In the genomic region with DNA sequence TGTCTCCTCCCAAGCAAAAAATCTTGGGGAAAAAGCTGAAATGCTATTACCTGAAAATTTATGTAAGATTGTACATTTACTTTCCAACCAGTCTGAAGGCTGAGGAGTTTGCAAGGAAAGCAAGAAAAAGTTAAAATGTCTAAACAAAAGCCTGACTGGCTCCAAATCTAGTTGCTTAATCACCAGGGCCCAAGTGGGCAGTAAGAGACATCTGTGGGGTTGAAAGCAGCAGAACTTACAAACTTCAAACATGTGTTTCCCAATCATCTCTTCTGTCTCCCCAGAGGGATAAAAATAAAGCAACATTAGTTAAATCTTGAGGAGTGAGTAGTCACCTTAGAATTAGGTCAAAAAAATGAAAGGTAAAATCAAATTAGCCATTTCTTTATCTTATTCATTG, we compare ENCODE assay signal across 20 cellular contexts.
DNase-seq lines count a peak whose midpoint lies in the region; ATAC-seq, FAIRE-seq and TF ChIP-seq lines count a peak whose summit lies in the region.
"Had no signal": no experiment of that assay in that cellular context is flagged by ENCODE, and none has a peak within 500 bp of the region (broad histone marks: within the 10 kb centered on the region; RNA-seq: fewer than 3 reads in every experiment).

No MANE protein-coding gene starts in this region.

- dilution Hi-C loops in mammary epithelial cell (cut with HindIII; ENCODE audit: low sequenced_read_pairs) = loop anchor here (10.0 kb wide), 1 partner anchor 118 kb away; no protein-coding TSS in a partner anchor

- peak overlapping the region; percentile 15 for H3K9ac ChIP-seq in mammary epithelial cell (ENCODE audit: insufficient read depth, low read length)

- no peaks in the 10 kb centered on the region for H4K20me1 ChIP-seq in GM23338 (replicated peaks; ENCODE audit: insufficient read depth)
- no peaks in the 10 kb centered on the region for H4K20me1 ChIP-seq in mammary epithelial cell (ENCODE audit: insufficient read depth, low read length)

- H3K4me3 Mint-ChIP-seq in GM23338 = no peak overlapping the region
- no peak overlapping the region for H3K4me3 Mint-ChIP-seq in stimulated activated naive CD8-positive, alpha-beta T cell treated with anti-CD3 and anti-CD28 coated beads, Interleukin-15, amount 100 ng/mL, for 72 hours
- H3K4me3 Mint-ChIP-seq: activated naive CD4-positive, alpha-beta T cell treated with anti-CD3 and anti-CD28 coated beads for 36 hours; natural killer cell; stimulated activated effector memory CD8-positive, alpha-beta T cell treated with anti-CD3 and anti-CD28 coated beads, Interleukin-12 subunit alpha, Interleukin-12 subunit beta, amount 100 ng/mL, for 72 hours had no signal

- TF ChIP-seq POLR2A in A549 (IDR thresholded peaks at IDR 0.05; ENCODE audit: low read length) (no peak), GM12891 (IDR thresholded peaks at IDR 0.05; ENCODE audit: low read depth, low read length) (no peak)

- H3K36me3 ChIP-seq in GM23338 (ENCODE audit: insufficient read depth) (no peaks in the 10 kb centered on the region), mammary epithelial cell (ENCODE audit: insufficient read depth, low read length) (peaks cover 14% of the 10 kb centered on the region), left lung (no peaks in the 10 kb centered on the region)
- H3K36me3 ChIP-seq: right atrium auricular region had no signal

- H3K9me3 ChIP-seq in A549 (no peaks in the 10 kb centered on the region), mammary epithelial cell (replicated peaks; ENCODE audit: insufficient read depth, low read length) (no peaks in the 10 kb centered on the region), left lung (no peaks in the 10 kb centered on the region)
- H3K9me3 ChIP-seq: right atrium auricular region, upper lobe of left lung had no signal

- no peaks in the 10 kb centered on the region for H3K36me3 Mint-ChIP-seq in GM23338 (ENCODE audit: low read depth)
- H3K36me3 Mint-ChIP-seq: natural killer cell; stimulated activated effector memory CD8-positive, alpha-beta T cell treated with anti-CD3 and anti-CD28 coated beads, Interleukin-12 subunit alpha, Interleukin-12 subunit beta, amount 100 ng/mL, for 72 hours had no signal

- POLR2A ChIA-PET in A549 (lab: Yijun Ruan, JAX) = no interaction called here

- DNase-seq in A549 (ENCODE audit: low read depth in 1 of 2, low spot score in 1 of 2) (no peak), GM23338 (ENCODE audit: low spot score) (no peak), mammary epithelial cell (no peak), left lung (no peak), GM12891 (ENCODE audit: insufficient read length, low spot score) (no peak), NCI-H82 (lab: John Stamatoyannopoulos, UW) (no peak)
- DNase-seq in stimulated activated naive CD8-positive, alpha-beta T cell treated with anti-CD3 and anti-CD28 coated beads, Interleukin-15, amount 100 ng/mL, for 72 hours = no peak
- DNase-seq: activated CD4-positive, CD25-positive, alpha-beta regulatory T cell; activated naive CD4-positive, alpha-beta T cell treated with anti-CD3 and anti-CD28 coated beads for 36 hours; effector CD4-positive, alpha-beta T cell; glutamatergic neuron; KBM-7; natural killer cell; NCI-H1436 treated with DMSO at 0.1 percent for 48 hours; NCI-H446 treated with DMSO at 0.1 percent for 48 hours; OCI-M1; upper lobe of left lung had no signal

- FAIRE-seq in A549 (lab: Jason Lieb, UNC) (no peak), GM12891 (lab: Jason Lieb, UNC) (no peak)

- in situ Hi-C loops in mammary epithelial cell (cut with MboI; ENCODE audit: low sequenced_read_pairs in 2 of 2) = loop anchor here (10.0 to 25.0 kb wide), 2 partner anchors 118 to 650 kb away; no protein-coding TSS in a partner anchor

- H3K27ac Mint-ChIP-seq in GM23338 = peak overlapping the region; percentile 25
- H3K27ac Mint-ChIP-seq in stimulated activated naive CD8-positive, alpha-beta T cell treated with anti-CD3 and anti-CD28 coated beads, Interleukin-15, amount 100 ng/mL, for 72 hours = no peak overlapping the region
- H3K27ac Mint-ChIP-seq: activated naive CD4-positive, alpha-beta T cell treated with anti-CD3 and anti-CD28 coated beads for 36 hours; natural killer cell; stimulated activated effector memory CD8-positive, alpha-beta T cell treated with anti-CD3 and anti-CD28 coated beads, Interleukin-12 subunit alpha, Interleukin-12 subunit beta, amount 100 ng/mL, for 72 hours had no signal

- no peaks in the 10 kb centered on the region for H3K9me2 ChIP-seq in GM23338 (ENCODE audit: insufficient read depth)

- H3F3A ChIP-seq in GM23338 (replicated peaks; ENCODE audit: low read depth) = no peaks in the 10 kb centered on the region

- H3K27me3 Mint-ChIP-seq in GM23338 (ENCODE audit: insufficient read depth, low read depth, poor library complexity) = no peaks in the 10 kb centered on the region
- peaks cover 9% of the 10 kb centered on the region for H3K27me3 Mint-ChIP-seq in stimulated activated naive CD8-positive, alpha-beta T cell treated with anti-CD3 and anti-CD28 coated beads, Interleukin-15, amount 100 ng/mL, for 72 hours

- H3K4me1 ChIP-seq in A549 = peaks cover 88% of the 10 kb centered on the region
- H3K4me1 ChIP-seq in GM23338 (ENCODE audit: insufficient read depth) = peaks cover 31% of the 10 kb centered on the region
- peaks cover 54% of the 10 kb centered on the region for H3K4me1 ChIP-seq in mammary epithelial cell (ENCODE audit: insufficient read depth, low read length)
- H3K4me1 ChIP-seq in left lung = peaks cover 14 to 51% of the 10 kb centered on the region in 2 donors

- peaks cover 44% of the 10 kb centered on the region for H3K4me1 Mint-ChIP-seq in GM23338
- H3K4me1 Mint-ChIP-seq in stimulated activated naive CD8-positive, alpha-beta T cell treated with anti-CD3 and anti-CD28 coated beads, Interleukin-15, amount 100 ng/mL, for 72 hours = no peaks in the 10 kb centered on the region
- H3K4me1 Mint-ChIP-seq: natural killer cell; stimulated activated effector memory CD8-positive, alpha-beta T cell treated with anti-CD3 and anti-CD28 coated beads, Interleukin-12 subunit alpha, Interleukin-12 subunit beta, amount 100 ng/mL, for 72 hours had no signal

- ATAC-seq in A549 (no peak), GM23338 (no peak), left lung (peak; percentile 14), GM21526 (IDR thresholded peaks at IDR 0.05; ENCODE audit: low FRiP score, unreplicated experiment) (no peak)
- no peak for ATAC-seq in stimulated activated naive CD8-positive, alpha-beta T cell treated with anti-CD3 and anti-CD28 coated beads, Interleukin-15, amount 100 ng/mL, for 72 hours
- ATAC-seq: natural killer cell; stimulated activated effector memory CD8-positive, alpha-beta T cell treated with anti-CD3 and anti-CD28 coated beads, Interleukin-12 subunit alpha, Interleukin-12 subunit beta, amount 100 ng/mL, for 72 hours had no signal

- H3K4me3 ChIP-seq in A549 (no peak overlapping the region), GM23338 (no peak overlapping the region), mammary epithelial cell (replicated peaks in 1 of 3; ENCODE audit: insufficient read depth in 1 of 3, low read depth in 2 of 3, low read length in 3 of 3) (no peak overlapping the region), left lung (no peak overlapping the region)
- H3K4me3 ChIP-seq: right atrium auricular region, upper lobe of left lung had no signal

- no peak for TF ChIP-seq RAD21 in A549 (conservative IDR thresholded peaks at IDR 0.05 in 1 of 2, IDR thresholded peaks at IDR 0.05 in 1 of 2)

- CTCF ChIA-PET in A549 (lab: Yijun Ruan, JAX) = no interaction called here
- CTCF ChIA-PET in mammary epithelial cell (lab: Charles Lee; ENCODE audit: low non-redundant PET) = no interaction called here

- peak overlapping the region; percentile 71 for H3K4me2 ChIP-seq in A549
- H3K4me2 ChIP-seq in GM23338 = no peak overlapping the region; the same call in 1 of the 2 replicates
- H3K4me2 ChIP-seq in mammary epithelial cell (ENCODE audit: insufficient read depth, low read depth, low read length) = peak overlapping the region; percentile 42

- no peaks in the 10 kb centered on the region for H3K9me3 Mint-ChIP-seq in GM23338
- H3K9me3 Mint-ChIP-seq in stimulated activated naive CD8-positive, alpha-beta T cell treated with anti-CD3 and anti-CD28 coated beads, Interleukin-15, amount 100 ng/mL, for 72 hours = no peaks in the 10 kb centered on the region
- H3K9me3 Mint-ChIP-seq: activated naive CD4-positive, alpha-beta T cell treated with anti-CD3 and anti-CD28 coated beads for 36 hours; natural killer cell; stimulated activated effector memory CD8-positive, alpha-beta T cell treated with anti-CD3 and anti-CD28 coated beads, Interleukin-12 subunit alpha, Interleukin-12 subunit beta, amount 100 ng/mL, for 72 hours had no signal

- no peak for TF ChIP-seq EP300 in A549 (IDR thresholded peaks at IDR 0.05)

- TF ChIP-seq CTCF in A549 (IDR thresholded peaks at IDR 0.05) (no peak), GM23338 (conservative IDR thresholded peaks at IDR 0.05; ENCODE audit: low read depth in 2 of 2) (no peak), mammary epithelial cell (conservative IDR thresholded peaks at IDR 0.05 in 1 of 2, IDR thresholded peaks at IDR 0.05 in 1 of 2; ENCODE audit: extremely low read depth in 1 of 2, insufficient read depth in 1 of 2, low read depth in 1 of 2, low read length in 2 of 2) (no peak), left lung (IDR thresholded peaks at IDR 0.05) (no peak)

- H3K79me2 ChIP-seq in GM23338 (replicated peaks; ENCODE audit: insufficient read depth) (no peaks in the 10 kb centered on the region), mammary epithelial cell (ENCODE audit: insufficient read depth, low read length) (peaks cover 74% of the 10 kb centered on the region)

- no TSS peak for BruUV-seq in mammary epithelial cell (replicated peaks; lab: Mats Ljungman, UMichigan)

- intact Hi-C loops in mammary epithelial cell (cut with micrococcal nuclease) = no loop called here
- intact Hi-C loops in left lung (cut with DNase I) = loop anchor here in 1 of 2 donors (10.0 kb wide), 1 partner anchor 118 kb away; no protein-coding TSS in a partner anchor

- H3K27me3 ChIP-seq in GM23338 (ENCODE audit: insufficient read depth) (no peaks in the 10 kb centered on the region), mammary epithelial cell (ENCODE audit: insufficient read depth, low read length) (no peaks in the 10 kb centered on the region), left lung (no peaks in the 10 kb centered on the region)
- H3K27me3 ChIP-seq: right atrium auricular region, upper lobe of left lung had no signal

- H2AFZ ChIP-seq in GM23338 (no peak overlapping the region), mammary epithelial cell (ENCODE audit: low read depth, low read length) (no peak overlapping the region)

- H3K27ac ChIP-seq in A549 = peak overlapping the region; percentile 59 to 88; a peak in 5 of 6 replicates
- no peak overlapping the region for H3K27ac ChIP-seq in GM23338 (ENCODE audit: low read depth)
- peak overlapping the region; percentile 76 for H3K27ac ChIP-seq in mammary epithelial cell (ENCODE audit: insufficient read depth, low read depth, low read length)
- H3K27ac ChIP-seq in left lung = peak overlapping the region; percentile 10 to 45
- H3K27ac ChIP-seq: right atrium auricular region had no signal

TF ChIP-seq in A549, 52 proteins besides CTCF, POLR2A, EP300 and RAD21 (continues in another document):
- TF ChIP-seq CEBPB (IDR thresholded peaks at IDR 0.05) = peak in 1 of 2 experiments; percentile 11; a peak in 2 of 4 replicates

TF ChIP-seq in GM23338, 12 proteins besides CTCF, POLR2A, EP300 and RAD21 (continues in another document):
- TF ChIP-seq CREB1 (CRISPR knock-in tag; IDR thresholded peaks at IDR 0.05; ENCODE audit: low read depth) = no peak
